ENCODE assay signal across 17 cellular contexts in genomic region chr5:142529626-142530278, GRCh38.
DNase-seq lines count a peak whose midpoint lies in the region; ATAC-seq, FAIRE-seq and TF ChIP-seq lines count a peak whose summit lies in the region.
"Had no signal": no experiment of that assay in that cellular context is flagged by ENCODE, and none has a peak within 500 bp of the region (broad histone marks: within the 10 kb centered on the region; RNA-seq: fewer than 3 reads in every experiment).

No MANE protein-coding gene starts in this region.

- H3K4me1 ChIP-seq in K562 (replicated peaks in 1 of 2; ENCODE audit: control insufficient read depth in 2 of 2, insufficient read depth in 2 of 2, low read length in 2 of 2) (no peaks in the 10 kb centered on the region; a peak in 2 of 5 replicates), mesenchymal stem cell (ENCODE audit: control insufficient read depth, insufficient read depth, low read depth, low read length) (peaks cover 5% of the 10 kb centered on the region), spleen (peaks cover 0 to 25% (median 15%) of the 10 kb centered on the region in 6 donors)
- H3K4me1 ChIP-seq: vagina had no signal

- BruUV-seq in K562 (replicated peaks; lab: Mats Ljungman, UMichigan): no TSS peak

- peak overlapping the region in 1 of 2 experiments; percentile 9 for H3K18ac ChIP-seq in mesenchymal stem cell (ENCODE audit: low read depth in 1 of 2, low read length in 2 of 2)

- H3K79me2 ChIP-seq in K562 (ENCODE audit: control insufficient read depth, insufficient read depth, low read length): no peaks in the 10 kb centered on the region

- FAIRE-seq in K562 (lab: Jason Lieb, UNC): no peak
- FAIRE-seq: endometrium had no signal

- no peak for TF ChIP-seq CTCF in K562 (IDR thresholded peaks at IDR 0.05 in 2 of 3, conservative IDR thresholded peaks at IDR 0.05 in 1 of 3; ENCODE audit: insufficient read depth in 2 of 3, low read depth in 1 of 3, low read length in 3 of 3)
- no peak for TF ChIP-seq CTCF in spleen (IDR thresholded peaks at IDR 0.05 in 8 of 11, conservative IDR thresholded peaks at IDR 0.05 in 3 of 11)

- CTCF ChIA-PET in K562 (lab: Yijun Ruan, JAX; ENCODE audit: low intra/inter-chr PET ratio): no interaction called here

- peaks cover 0 to 10% of the 10 kb centered on the region in 2 experiments; a peak in 1 of 5 replicates for H3K27me3 ChIP-seq in K562 (ENCODE audit: control insufficient read depth in 2 of 2, insufficient read depth in 2 of 2, low read length in 2 of 2)
- H3K27me3 ChIP-seq in mesenchymal stem cell (ENCODE audit: control insufficient read depth in 1 of 2, insufficient read depth in 1 of 2, low read length in 2 of 2): no peaks in the 10 kb centered on the region
- H3K27me3 ChIP-seq in spleen (replicated peaks in 1 of 7): no peaks in the 10 kb centered on the region
- H3K27me3 ChIP-seq: vagina had no signal

- no peak for ATAC-seq in K562
- no peak for ATAC-seq in stimulated activated memory B cell treated with anti-CD40 and anti-IgM and Interleukin-4, amounts not matched to agents 10 μg/mL and 1 μg/mL and 100 μg/mL, for 72 hours
- ATAC-seq in HG02840 (IDR thresholded peaks at IDR 0.05; ENCODE audit: low FRiP score, unreplicated experiment): no peak

- no peak overlapping the region for H2BK5ac ChIP-seq in mesenchymal stem cell (ENCODE audit: low read depth, low read length, poor library complexity, severe bottlenecking)

- H3K27ac Mint-ChIP-seq in stimulated activated memory B cell treated with anti-CD40 and anti-IgM and Interleukin-4, amounts not matched to agents 10 μg/mL and 1 μg/mL and 100 μg/mL, for 72 hours: no peak overlapping the region
- H3K27ac Mint-ChIP-seq: activated CD4-positive, alpha-beta T cell treated with anti-CD3 and anti-CD28 coated beads, Interleukin-2, amount 10 ng/mL, durations not matched to agents 7 days and 5 days; B cell; brain; memory B cell; T-helper 1 cell treated with Interleukin-12 subunit alpha and Interleukin-12 subunit beta and Interleukin-4 antibody, amounts not matched to agents 30 μg/mL and 1 μg/mL, for 36 hours had no signal

- peak overlapping the region; percentile 43 for H4K91ac ChIP-seq in mesenchymal stem cell (ENCODE audit: low read length)

- no peak overlapping the region for H3K23ac ChIP-seq in mesenchymal stem cell (ENCODE audit: low read length in 2 of 2)

- no peaks in the 10 kb centered on the region for H3K36me3 ChIP-seq in K562 (ENCODE audit: control insufficient read depth, insufficient read depth, low read length)
- peaks cover 0 to 8% of the 10 kb centered on the region in 2 experiments for H3K36me3 ChIP-seq in mesenchymal stem cell (ENCODE audit: control insufficient read depth in 1 of 2, insufficient read depth in 2 of 2, low read depth in 1 of 2, low read length in 2 of 2)
- no peaks in the 10 kb centered on the region for H3K36me3 ChIP-seq in spleen
- H3K36me3 ChIP-seq: vagina had no signal

- H3K9ac ChIP-seq in K562 (ENCODE audit: insufficient read depth in 1 of 2, low read depth in 2 of 2, low read length in 2 of 2) (no peak overlapping the region), mesenchymal stem cell (ENCODE audit: low read length) (no peak overlapping the region)

- DNase-seq in AG20443 (ENCODE audit: low spot score) (peak; percentile 43), LHCN-M2 (ENCODE audit: low read depth) (peak; percentile 70), K562 (ENCODE audit: extremely low read depth in 1 of 4, low spot score in 3 of 4) (no peak), mesenchymal stem cell (no peak), pons (ENCODE audit: low spot score) (no peak), spleen (no peak)
- DNase-seq: activated CD4-positive, alpha-beta T cell treated with anti-CD3 and anti-CD28 coated beads, Interleukin-2, amount 10 ng/mL, durations not matched to agents 7 days and 5 days; GF-D8; KG1 had no signal

- H3K36me3 Mint-ChIP-seq in stimulated activated memory B cell treated with anti-CD40 and anti-IgM and Interleukin-4, amounts not matched to agents 10 μg/mL and 1 μg/mL and 100 μg/mL, for 72 hours: no peaks in the 10 kb centered on the region

- H3K14ac ChIP-seq in mesenchymal stem cell (ENCODE audit: low read length in 2 of 2): no peak overlapping the region

- no peak for TF ChIP-seq RAD21 in K562 (CRISPR knock-in tag; conservative IDR thresholded peaks at IDR 0.05 in 1 of 2, IDR thresholded peaks at IDR 0.05 in 1 of 2)

- in situ Hi-C loops in K562 (cut with MboI): no loop called here

- no peak overlapping the region for H3K4me3 ChIP-seq in K562
- no peak overlapping the region for H3K4me3 ChIP-seq in mesenchymal stem cell (ENCODE audit: insufficient read depth in 1 of 2, low read depth in 1 of 2, low read length in 2 of 2)
- H3K4me3 ChIP-seq in spleen: no peak overlapping the region
- H3K4me3 ChIP-seq: vagina had no signal

- H2BK12ac ChIP-seq in mesenchymal stem cell (ENCODE audit: low read length in 2 of 2): peak overlapping the region in 1 of 2 experiments; percentile 63

- H3K9me1 ChIP-seq in K562 (ENCODE audit: control insufficient read depth, insufficient read depth, low read length): no peaks in the 10 kb centered on the region

- H2BK15ac ChIP-seq in mesenchymal stem cell (ENCODE audit: low read depth, poor library complexity, severe bottlenecking): peak overlapping the region; percentile 26

- H2AFZ ChIP-seq in K562 (ENCODE audit: low read depth, low read length) (no peak overlapping the region), mesenchymal stem cell (ENCODE audit: low read depth, low read length) (no peak overlapping the region)

- peak overlapping the region in 1 of 2 experiments; percentile 35 for H3K4ac ChIP-seq in mesenchymal stem cell (ENCODE audit: low read depth in 1 of 2, low read length in 2 of 2)

- no peaks in the 10 kb centered on the region for H4K20me1 ChIP-seq in K562 (replicated peaks; ENCODE audit: control insufficient read depth, insufficient read depth, low read length)

- H3K4me3 Mint-ChIP-seq in stimulated activated memory B cell treated with anti-CD40 and anti-IgM and Interleukin-4, amounts not matched to agents 10 μg/mL and 1 μg/mL and 100 μg/mL, for 72 hours: no peak overlapping the region
- H3K4me3 Mint-ChIP-seq: activated CD4-positive, alpha-beta T cell treated with anti-CD3 and anti-CD28 coated beads, Interleukin-2, amount 10 ng/mL, durations not matched to agents 7 days and 5 days; B cell; brain; memory B cell; T-helper 1 cell treated with Interleukin-12 subunit alpha and Interleukin-12 subunit beta and Interleukin-4 antibody, amounts not matched to agents 30 μg/mL and 1 μg/mL, for 36 hours had no signal

- POLR2A ChIA-PET in K562 (lab: Yijun Ruan, JAX): no interaction called here

- H3K27ac ChIP-seq in K562 (ENCODE audit: extremely low read depth, low read depth, low read length): no peak overlapping the region
- H3K27ac ChIP-seq in mesenchymal stem cell (ENCODE audit: low read length, poor library complexity, severe bottlenecking): no peak overlapping the region
- no peak overlapping the region for H3K27ac ChIP-seq in spleen
- H3K27ac ChIP-seq: vagina had no signal

- WGBS in K562 (ENCODE audit: insufficient coverage, low coverage, missing lambda C conversion rate): 5% methylated on average over 4 of the region's 4 CpGs
- WGBS in mesenchymal stem cell: 87% methylated on average over 4 of the region's 4 CpGs
- WGBS in spleen, 5 donors: 86 to 94% (median 91%) methylated on average over 4 of the region's 4 CpGs

- TF ChIP-seq EP300 in K562 (IDR thresholded peaks at IDR 0.05; ENCODE audit: low read length): no peak

- intact Hi-C loops in K562 (cut with micrococcal nuclease) (no loop called here), spleen (cut with DNase I; ENCODE audit: low total_unique reads) (no loop called here)

- H2AK5ac ChIP-seq in mesenchymal stem cell (ENCODE audit: low read length, severe bottlenecking): peak overlapping the region; percentile 20

- H2BK120ac ChIP-seq in mesenchymal stem cell (ENCODE audit: low read depth, low read length): no peak overlapping the region

- no peak for TF ChIP-seq POLR2A in K562 (conservative IDR thresholded peaks at IDR 0.05)
- TF ChIP-seq POLR2A in spleen (IDR thresholded peaks at IDR 0.05): no peak

- H3K4me1 Mint-ChIP-seq in stimulated activated memory B cell treated with anti-CD40 and anti-IgM and Interleukin-4, amounts not matched to agents 10 μg/mL and 1 μg/mL and 100 μg/mL, for 72 hours: peaks cover 11% of the 10 kb centered on the region
- H3K4me1 Mint-ChIP-seq: activated CD4-positive, alpha-beta T cell treated with anti-CD3 and anti-CD28 coated beads, Interleukin-2, amount 10 ng/mL, durations not matched to agents 7 days and 5 days; brain had no signal

- no peaks in the 10 kb centered on the region for H3K79me1 ChIP-seq in mesenchymal stem cell (replicated peaks; ENCODE audit: low read length, poor library complexity, severe bottlenecking)

- no peaks in the 10 kb centered on the region for H3K9me3 ChIP-seq in K562 (replicated peaks; ENCODE audit: control insufficient read depth, insufficient read depth, low read depth, low read length)
- peaks cover 3% of the 10 kb centered on the region for H3K9me3 ChIP-seq in mesenchymal stem cell (ENCODE audit: control insufficient read depth, low read length)
- peaks cover 0 to 11% (median 6%) of the 10 kb centered on the region in 8 donors for H3K9me3 ChIP-seq in spleen
- H3K9me3 ChIP-seq: vagina had no signal

- H3K4me2 ChIP-seq in K562 (ENCODE audit: insufficient read depth, low read length): no peak overlapping the region
- H3K4me2 ChIP-seq in mesenchymal stem cell (ENCODE audit: low read length, poor library complexity, severe bottlenecking): no peak overlapping the region

- H3K27me3 Mint-ChIP-seq in stimulated activated memory B cell treated with anti-CD40 and anti-IgM and Interleukin-4, amounts not matched to agents 10 μg/mL and 1 μg/mL and 100 μg/mL, for 72 hours: no peaks in the 10 kb centered on the region
- H3K27me3 Mint-ChIP-seq: brain had no signal

- H4K8ac ChIP-seq in mesenchymal stem cell (ENCODE audit: low read length): peak overlapping the region; percentile 84

- no peaks in the 10 kb centered on the region for H3K9me3 Mint-ChIP-seq in stimulated activated memory B cell treated with anti-CD40 and anti-IgM and Interleukin-4, amounts not matched to agents 10 μg/mL and 1 μg/mL and 100 μg/mL, for 72 hours

TF ChIP-seq in K562, 482 proteins besides CTCF, POLR2A, EP300 and RAD21 (continues in another document):
- TF ChIP-seq LARP7 (IDR thresholded peaks at IDR 0.05) (no peak), ARID1B (IDR thresholded peaks at IDR 0.05) (peak; percentile 62; the same call in 1 of the 2 replicates), CBFA2T3 (IDR thresholded peaks at IDR 0.05) (peak; percentile 31; the same call in 1 of the 2 replicates), ATF3 (IDR thresholded peaks at IDR 0.05) (peak; percentile 65; the same call in 1 of the 2 replicates), ATF3 (CRISPR knock-in tag; conservative IDR thresholded peaks at IDR 0.05) (no peak), POLR2G (IDR thresholded peaks at IDR 0.05; ENCODE audit: low read depth, low read length) (no peak)

Comparison
In these comparisons a context has a peak if more than half of its experiments do, and no peak if none do; other contexts are left out.
1. DNase-seq: peak in AG20443 (single experiment) and LHCN-M2 (single experiment); none in K562 (0 of 4), mesenchymal stem cell (single experiment), pons (single experiment) and spleen (single experiment).